18 cellular contexts compared by ENCODE assay signal in the genomic region with DNA sequence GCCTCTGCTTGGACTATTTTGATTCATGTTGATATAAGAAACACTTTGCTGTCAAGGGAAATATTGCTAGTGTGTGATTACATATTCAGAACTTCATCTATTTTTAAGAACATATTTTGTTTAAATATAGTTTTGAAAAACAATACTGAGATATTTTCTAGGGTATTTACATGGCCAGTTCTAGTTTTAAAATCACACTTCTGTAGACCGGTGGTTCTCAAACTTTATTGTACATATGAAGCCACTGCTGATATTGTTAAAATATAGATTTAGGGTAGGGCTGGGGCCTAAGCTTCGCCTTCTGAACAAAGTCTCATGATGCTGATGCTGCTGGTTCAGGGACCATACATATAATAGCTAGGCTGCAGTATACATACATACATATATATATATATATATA.
DNase-seq lines count a peak whose midpoint lies in the region; ATAC-seq, FAIRE-seq and TF ChIP-seq lines count a peak whose summit lies in the region.
"Had no signal": no experiment of that assay in that cellular context is flagged by ENCODE, and none has a peak within 500 bp of the region (broad histone marks: within the 10 kb centered on the region; RNA-seq: fewer than 3 reads in every experiment).

No MANE protein-coding gene starts in this region.

- H3K4me1 ChIP-seq in small intestine (ENCODE audit: control insufficient read depth in 2 of 2, insufficient read depth in 1 of 2, low read depth in 1 of 2, low read length in 1 of 2): no peaks in the 10 kb centered on the region
- H3K4me1 ChIP-seq: sigmoid colon, tibial nerve had no signal

- no peaks in the 10 kb centered on the region for H3K36me3 ChIP-seq in small intestine (ENCODE audit: control insufficient read depth in 2 of 2, insufficient read depth in 2 of 2, low read length in 2 of 2)
- H3K36me3 ChIP-seq: BLaER1 treated with 17β-estradiol and CSF1 and Interleukin-3, amounts not matched to agents 10 nM and 100 nM; sigmoid colon; tibial nerve had no signal

- H3K27me3 ChIP-seq in small intestine (ENCODE audit: control insufficient read depth in 2 of 2, insufficient read depth in 2 of 2, low read length in 2 of 2): no peaks in the 10 kb centered on the region
- H3K27me3 ChIP-seq: BLaER1 treated with 17β-estradiol and CSF1 and Interleukin-3, amounts not matched to agents 10 nM and 100 nM; sigmoid colon; tibial nerve had no signal

- DNase-seq in small intestine: no peak
- DNase-seq in KG1 (lab: John Stamatoyannopoulos, UW): no peak
- DNase-seq in hepatic stellate cell (ENCODE audit: low spot score): no peak
- DNase-seq: activated CD8-positive, alpha-beta T cell treated with anti-CD3 and anti-CD28 coated beads, Interleukin-2, amount 10 ng/mL, durations not matched to agents 7 days and 5 days; cerebellar nuclear complex; endodermal cell; H9; occipital lobe; sigmoid colon; stimulated activated CD4-positive, alpha-beta T cell treated with anti-CD3 and anti-CD28 coated beads, Interleukin-4, amount 100 ng/mL, for 1 hour; stimulated activated CD8-positive, alpha-beta memory T cell treated with anti-CD3 and anti-CD28 coated beads, Interleukin-4, amount 100 ng/mL, for 48 hours; T-helper 1 cell had no signal

- ATAC-seq in GM18909 (IDR thresholded peaks at IDR 0.05; ENCODE audit: poor library complexity, unreplicated experiment) (peak; percentile 44), GM21576 (IDR thresholded peaks at IDR 0.05; ENCODE audit: unreplicated experiment) (peak; percentile 39), HG03066 (IDR thresholded peaks at IDR 0.05; ENCODE audit: low read depth, unreplicated experiment) (peak; percentile 69), SK-N-SH treated with all-trans-retinoic acid at 6 μM for 48 hours (no peak)
- ATAC-seq: activated CD8-positive, alpha-beta T cell treated with anti-CD3 and anti-CD28 coated beads, Interleukin-2, amount 10 ng/mL, durations not matched to agents 7 days and 5 days had no signal

- 61 to 77% (median 69%) methylated on average over 2 of the region's 2 CpGs for WGBS in small intestine, 3 donors

- H3K9me3 ChIP-seq in small intestine (ENCODE audit: control insufficient read depth, low read depth): no peaks in the 10 kb centered on the region
- H3K9me3 ChIP-seq: BLaER1 treated with 17β-estradiol and CSF1 and Interleukin-3, amounts not matched to agents 10 nM and 100 nM; sigmoid colon; tibial nerve had no signal

- H3K4me3 ChIP-seq in small intestine (ENCODE audit: low read depth in 1 of 2, low read length in 2 of 2): no peak overlapping the region
- H3K4me3 ChIP-seq: BLaER1 treated with 17β-estradiol and CSF1 and Interleukin-3, amounts not matched to agents 10 nM and 100 nM; sigmoid colon; tibial nerve had no signal

- H3K27ac ChIP-seq in small intestine (ENCODE audit: low read depth in 1 of 2, low read length in 1 of 2): no peak overlapping the region
- H3K27ac ChIP-seq: BLaER1 treated with 17β-estradiol and CSF1 and Interleukin-3, amounts not matched to agents 10 nM and 100 nM; sigmoid colon; tibial nerve had no signal

- peak; percentile 19 for FAIRE-seq in small intestine (lab: Jason Lieb, UNC)

TF ChIP-seq in SK-N-SH treated with all-trans-retinoic acid at 6 μM for 48 hours, 23 proteins besides CTCF, POLR2A, EP300 and RAD21:
- TF ChIP-seq PATZ1 (CRISPR knock-in tag; IDR thresholded peaks at IDR 0.05; ENCODE audit: borderline replicate concordance) (no peak), ZFP3 (CRISPR knock-in tag; IDR thresholded peaks at IDR 0.05) (no peak), CSDC2 (CRISPR knock-in tag; IDR thresholded peaks at IDR 0.05) (no peak), TCF4 (CRISPR knock-in tag; IDR thresholded peaks at IDR 0.05; ENCODE audit: borderline replicate concordance) (no peak), CSRNP3 (CRISPR knock-in tag; IDR thresholded peaks at IDR 0.05) (no peak)
